1 cellular context compared by ENCODE assay signal in the genomic region with DNA sequence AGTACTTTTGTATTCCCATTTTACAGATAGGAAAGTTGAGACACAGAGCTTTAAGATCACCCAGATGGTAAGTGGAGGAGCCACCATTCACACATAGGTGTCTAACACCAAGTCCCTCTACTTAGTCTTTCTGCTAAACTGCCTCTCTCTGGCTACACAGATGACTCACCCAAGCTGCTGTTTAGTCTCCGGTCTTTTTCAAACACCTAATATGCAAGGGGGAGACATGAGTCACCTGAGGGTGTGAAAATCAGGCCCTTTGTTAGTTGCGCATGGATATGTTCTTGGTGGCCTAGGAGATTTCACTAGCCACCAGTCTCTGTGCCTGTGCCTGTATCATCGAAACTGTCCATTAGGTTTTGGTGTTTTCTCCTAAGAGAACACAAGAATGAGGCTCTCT.
TF ChIP-seq lines count a peak whose summit lies in the region.

No MANE protein-coding gene starts in this region.

TF ChIP-seq in HEK293, 187 proteins besides CTCF, POLR2A, EP300 and RAD21 (continued from another document and continues in another):
- TF ChIP-seq ZNF777 (tag by site-specific recombination; IDR thresholded peaks at IDR 0.05; ENCODE audit: borderline replicate concordance) (no peak), ZNF585B (tag by site-specific recombination; IDR thresholded peaks at IDR 0.05) (no peak), BCL6B (tag by site-specific recombination; IDR thresholded peaks at IDR 0.05) (no peak), ZNF148 (tag by site-specific recombination; IDR thresholded peaks at IDR 0.05; ENCODE audit: borderline replicate concordance) (no peak), ZNF132 (tag by site-specific recombination; IDR thresholded peaks at IDR 0.05; ENCODE audit: borderline replicate concordance) (no peak), ZNF16 (tag by site-specific recombination; IDR thresholded peaks at IDR 0.05; ENCODE audit: low read depth) (no peak), ZNF157 (tag by site-specific recombination; IDR thresholded peaks at IDR 0.05) (no peak), ZNF335 (tag by site-specific recombination; conservative IDR thresholded peaks at IDR 0.05) (peak; percentile 49), ZNF473 (tag by site-specific recombination; IDR thresholded peaks at IDR 0.05) (no peak), ZNF621 (tag by site-specific recombination; IDR thresholded peaks at IDR 0.05) (no peak), KLF7 (tag by site-specific recombination; IDR thresholded peaks at IDR 0.05; ENCODE audit: borderline replicate concordance) (no peak), ZSCAN30 (tag by site-specific recombination; IDR thresholded peaks at IDR 0.05) (no peak), GLI4 (tag by site-specific recombination; IDR thresholded peaks at IDR 0.05) (no peak), ZNF660 (tag by site-specific recombination; IDR thresholded peaks at IDR 0.05) (peak; percentile 66), PRDM10 (tag by site-specific recombination; IDR thresholded peaks at IDR 0.05) (peak; percentile 69), ZNF677 (tag by site-specific recombination; IDR thresholded peaks at IDR 0.05) (no peak), ZNF707 (tag by site-specific recombination; IDR thresholded peaks at IDR 0.05) (no peak), ZNF239 (tag by site-specific recombination; IDR thresholded peaks at IDR 0.05) (no peak), SALL2 (tag by site-specific recombination; IDR thresholded peaks at IDR 0.05; ENCODE audit: borderline replicate concordance) (no peak), TCF7L2 (IDR thresholded peaks at IDR 0.05; ENCODE audit: borderline replicate concordance, low read depth, low read length) (no peak), SCRT2 (tag by site-specific recombination; IDR thresholded peaks at IDR 0.05) (no peak), SP7 (tag by site-specific recombination; IDR thresholded peaks at IDR 0.05) (peak; percentile 57), ZNF211 (tag by site-specific recombination; IDR thresholded peaks at IDR 0.05; ENCODE audit: low read depth) (no peak), ZNF292 (tag by site-specific recombination; IDR thresholded peaks at IDR 0.05; ENCODE audit: borderline replicate concordance, low read depth) (no peak), ZNF112 (tag by site-specific recombination; IDR thresholded peaks at IDR 0.05) (no peak), ZNF184 (tag by site-specific recombination; IDR thresholded peaks at IDR 0.05) (no peak), ZNF658 (tag by site-specific recombination; IDR thresholded peaks at IDR 0.05) (no peak), ZNF426 (tag by site-specific recombination; IDR thresholded peaks at IDR 0.05) (no peak), ZNF623 (tag by site-specific recombination; IDR thresholded peaks at IDR 0.05) (no peak), KLF17 (tag by site-specific recombination; IDR thresholded peaks at IDR 0.05) (peak; percentile 61; the same call in 1 of the 2 replicates), ZNF140 (tag by site-specific recombination; IDR thresholded peaks at IDR 0.05) (no peak), ZNF324 (tag by site-specific recombination; IDR thresholded peaks at IDR 0.05) (no peak), INSM2 (tag by site-specific recombination; IDR thresholded peaks at IDR 0.05) (no peak), TRIM28 (IDR thresholded peaks at IDR 0.05; ENCODE audit: borderline replicate concordance, low read length) (no peak), ZNF366 (tag by site-specific recombination; conservative IDR thresholded peaks at IDR 0.05) (peak; percentile 35; the same call in 1 of the 2 replicates), ZNF654 (tag by site-specific recombination; IDR thresholded peaks at IDR 0.05; ENCODE audit: low read depth) (no peak), WT1 (tag by site-specific recombination; IDR thresholded peaks at IDR 0.05) (no peak), ZBTB6 (tag by site-specific recombination; IDR thresholded peaks at IDR 0.05) (no peak), ZNF175 (tag by site-specific recombination; IDR thresholded peaks at IDR 0.05) (no peak), MEIS1 (CRISPR knock-in tag; IDR thresholded peaks at IDR 0.05; ENCODE audit: borderline replicate concordance) (no peak), ZNF10 (tag by site-specific recombination; IDR thresholded peaks at IDR 0.05) (no peak), ZNF629 (tag by site-specific recombination; IDR thresholded peaks at IDR 0.05) (peak; percentile 47; the same call in 1 of the 2 replicates), ZNF354C (tag by site-specific recombination; IDR thresholded peaks at IDR 0.05; ENCODE audit: borderline replicate concordance, low read depth) (no peak), ZNF610 (tag by site-specific recombination; IDR thresholded peaks at IDR 0.05; ENCODE audit: borderline replicate concordance) (no peak), ZBTB44 (tag by site-specific recombination; IDR thresholded peaks at IDR 0.05) (no peak), KLF1 (tag by site-specific recombination; IDR thresholded peaks at IDR 0.05) (no peak)
- TF ChIP-seq, protein P1, sequence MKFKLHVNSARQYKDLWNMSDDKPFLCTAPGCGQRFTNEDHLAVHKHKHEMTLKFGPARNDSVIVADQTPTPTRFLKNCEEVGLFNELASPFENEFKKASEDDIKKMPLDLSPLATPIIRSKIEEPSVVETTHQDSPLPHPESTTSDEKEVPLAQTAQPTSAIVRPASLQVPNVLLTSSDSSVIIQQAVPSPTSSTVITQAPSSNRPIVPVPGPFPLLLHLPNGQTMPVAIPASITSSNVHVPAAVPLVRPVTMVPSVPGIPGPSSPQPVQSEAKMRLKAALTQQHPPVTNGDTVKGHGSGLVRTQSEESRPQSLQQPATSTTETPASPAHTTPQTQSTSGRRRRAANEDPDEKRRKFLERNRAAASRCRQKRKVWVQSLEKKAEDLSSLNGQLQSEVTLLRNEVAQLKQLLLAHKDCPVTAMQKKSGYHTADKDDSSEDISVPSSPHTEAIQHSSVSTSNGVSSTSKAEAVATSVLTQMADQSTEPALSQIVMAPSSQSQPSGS (tag by site-specific recombination; IDR thresholded peaks at IDR 0.05; ENCODE audit: low read depth): no peak
- TF ChIP-seq, protein P2, sequence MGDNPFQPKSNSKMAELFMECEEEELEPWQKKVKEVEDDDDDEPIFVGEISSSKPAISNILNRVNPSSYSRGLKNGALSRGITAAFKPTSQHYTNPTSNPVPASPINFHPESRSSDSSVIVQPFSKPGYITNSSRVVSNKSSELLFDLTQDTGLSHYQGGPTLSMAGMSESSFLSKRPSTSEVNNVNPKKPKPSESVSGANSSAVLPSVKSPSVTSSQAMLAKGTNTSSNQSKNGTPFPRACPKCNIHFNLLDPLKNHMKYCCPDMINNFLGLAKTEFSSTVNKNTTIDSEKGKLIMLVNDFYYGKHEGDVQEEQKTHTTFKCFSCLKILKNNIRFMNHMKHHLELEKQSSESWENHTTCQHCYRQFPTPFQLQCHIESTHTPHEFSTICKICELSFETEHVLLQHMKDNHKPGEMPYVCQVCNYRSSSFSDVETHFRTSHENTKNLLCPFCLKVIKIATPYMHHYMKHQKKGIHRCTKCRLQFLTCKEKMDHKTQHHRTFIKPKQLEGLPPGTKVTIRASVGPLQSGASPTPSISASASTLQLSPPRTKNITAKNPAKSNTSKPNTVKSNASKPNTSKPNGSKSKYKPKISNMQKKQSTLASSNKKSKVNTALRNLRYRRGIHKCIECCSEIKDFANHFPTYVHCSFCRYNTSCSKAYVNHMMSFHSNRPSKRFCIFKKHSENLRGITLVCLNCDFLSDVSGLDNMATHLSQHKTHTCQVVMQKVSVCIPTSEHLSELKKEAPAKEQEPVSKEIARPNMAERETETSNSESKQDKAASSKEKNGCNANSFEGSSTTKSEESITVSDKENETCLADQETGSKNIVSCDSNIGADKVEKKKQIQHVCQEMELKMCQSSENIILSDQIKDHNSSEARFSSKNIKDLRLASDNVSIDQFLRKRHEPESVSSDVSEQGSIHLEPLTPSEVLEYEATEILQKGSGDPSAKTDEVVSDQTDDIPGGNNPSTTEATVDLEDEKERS (tag by site-specific recombination; IDR thresholded peaks at IDR 0.05): no peak
